ENCODE assay signal across 8 cellular contexts in genomic region chr1:183472488-183473285, GRCh38. TPM values are rescaled to one million over a fixed set of nuclear protein-coding genes. Genes with fewer than 3 reads are reported as not detected.
A peak's percentile ranks its signal among the peaks of the same experiment; 100 is the strongest.
DNase-seq lines count a peak whose midpoint lies in the region; ATAC-seq and TF ChIP-seq lines count a peak whose summit lies in the region.

SMG7 (plus strand) TSS chr1:183472499; CDS start chr1:183472621, 122 bp downstream.

- dilution Hi-C loops in mammary epithelial cell (cut with HindIII; ENCODE audit: low sequenced_read_pairs), result no loop called here

- H2AFZ ChIP-seq in mammary epithelial cell (ENCODE audit: low read depth, low read length), result peak within 1 kb of the TSS; percentile 91

- no peak for TF ChIP-seq CTCF in mammary epithelial cell (conservative IDR thresholded peaks at IDR 0.05 in 1 of 2, IDR thresholded peaks at IDR 0.05 in 1 of 2; ENCODE audit: extremely low read depth in 1 of 2, insufficient read depth in 1 of 2, low read depth in 1 of 2, low read length in 2 of 2)

- peaks cover 42% of the 10 kb centered on the region for H3K4me1 ChIP-seq in CD8-positive, alpha-beta memory T cell (ENCODE audit: insufficient read depth, low read length)
- H3K4me1 ChIP-seq in mammary epithelial cell (ENCODE audit: insufficient read depth, low read length), result peaks cover 25% of the 10 kb centered on the region

- no peaks in the 10 kb centered on the region for H3K9me3 ChIP-seq in CD8-positive, alpha-beta memory T cell (ENCODE audit: low read length)
- no peaks in the 10 kb centered on the region for H3K9me3 ChIP-seq in mammary epithelial cell (replicated peaks; ENCODE audit: insufficient read depth, low read length)

- intact Hi-C loops in mammary epithelial cell (cut with micrococcal nuclease), result loop anchor here (5.0 to 10.0 kb wide), 2 partner anchors 442 to 450 kb away; partner anchors contain the start of gene LAMC1

- H3K36me3 Mint-ChIP-seq in CD8-positive, alpha-beta memory T cell, result peaks cover 0 to 26% (median 0%) of the 10 kb centered on the region in 3 donors
- H3K36me3 Mint-ChIP-seq in T-helper 2 cell treated with Interferon-gamma antibody and Interleukin-4, amounts not matched to agents 5 μg/mL and 100 μg/mL, for 36 hours (ENCODE audit: low read depth), result peaks cover 8% of the 10 kb centered on the region

- H3K9ac ChIP-seq in mammary epithelial cell (ENCODE audit: insufficient read depth, low read length), result peak within 1 kb of the TSS; percentile 96

- peaks cover 54% of the 10 kb centered on the region for H3K79me2 ChIP-seq in mammary epithelial cell (ENCODE audit: insufficient read depth, low read length)

- peak; percentile 13 for ATAC-seq in GM19452 (IDR thresholded peaks at IDR 0.05; ENCODE audit: unreplicated experiment)

- H3K9me3 Mint-ChIP-seq in CD8-positive, alpha-beta memory T cell, result no peaks in the 10 kb centered on the region
- no peaks in the 10 kb centered on the region for H3K9me3 Mint-ChIP-seq in T-helper 2 cell treated with Interferon-gamma antibody and Interleukin-4, amounts not matched to agents 5 μg/mL and 100 μg/mL, for 36 hours

- peak in 4 of 5 donors; percentile 43 to 72 (median 54) for DNase-seq in CD8-positive, alpha-beta memory T cell
- peak; percentile 32 for DNase-seq in HT1080 (ENCODE audit: low read depth)
- no peak for DNase-seq in T-helper 2 cell treated with Interferon-gamma antibody and Interleukin-4, amounts not matched to agents 5 μg/mL and 100 μg/mL, for 36 hours (ENCODE audit: low spot score)
- DNase-seq in mammary epithelial cell, result peak; percentile 33
- peak; percentile 40 for DNase-seq in kidney tubule cell (ENCODE audit: low spot score)
- peak; percentile 0 to 21 for DNase-seq in stimulated activated CD4-positive, alpha-beta T cell treated with anti-CD3 and anti-CD28 coated beads, Interleukin-1b, Interleukin-23, amount 100 ng/mL, for 1 hour (ENCODE audit: low read depth in 2 of 2)
- no peak for DNase-seq in NCI-H1930 (lab: John Stamatoyannopoulos, UW)

- peak within 1 kb of the TSS; percentile 91 for H3K4me2 ChIP-seq in mammary epithelial cell (ENCODE audit: insufficient read depth, low read depth, low read length)

- peak within 1 kb of the TSS; percentile 96 to 100 (median 100) for H3K27ac Mint-ChIP-seq in CD8-positive, alpha-beta memory T cell
- H3K27ac Mint-ChIP-seq in T-helper 2 cell treated with Interferon-gamma antibody and Interleukin-4, amounts not matched to agents 5 μg/mL and 100 μg/mL, for 36 hours, result peak within 1 kb of the TSS; percentile 99

- H4K20me1 ChIP-seq in mammary epithelial cell (ENCODE audit: insufficient read depth, low read length), result no peaks in the 10 kb centered on the region

- WGBS in mammary epithelial cell (ENCODE audit: low coverage, missing lambda C conversion rate), result 0% methylated on average over 4 of the region's 72 CpGs

- peak within 1 kb of the TSS; percentile 99 for H3K27ac ChIP-seq in CD8-positive, alpha-beta memory T cell (ENCODE audit: low read depth, low read length)
- peak within 1 kb of the TSS; percentile 96 for H3K27ac ChIP-seq in mammary epithelial cell (ENCODE audit: insufficient read depth, low read depth, low read length)

- BruUV-seq in mammary epithelial cell (replicated peaks; lab: Mats Ljungman, UMichigan), result no TSS peak

- in situ Hi-C loops in mammary epithelial cell (cut with MboI; ENCODE audit: low sequenced_read_pairs in 2 of 2), result loop anchor here in 1 of 2 donors (5.0 kb wide), 1 partner anchor 160 kb away; no protein-coding TSS in a partner anchor

- H3K27me3 ChIP-seq in CD8-positive, alpha-beta memory T cell (ENCODE audit: insufficient read depth, low read length, poor library complexity, severe bottlenecking), result no peaks in the 10 kb centered on the region
- no peaks in the 10 kb centered on the region for H3K27me3 ChIP-seq in mammary epithelial cell (ENCODE audit: insufficient read depth, low read length)

- peaks cover 0 to 6% of the 10 kb centered on the region in 2 donors for H3K27me3 Mint-ChIP-seq in CD8-positive, alpha-beta memory T cell
- peaks cover under 1% of the 10 kb centered on the region for H3K27me3 Mint-ChIP-seq in T-helper 2 cell treated with Interferon-gamma antibody and Interleukin-4, amounts not matched to agents 5 μg/mL and 100 μg/mL, for 36 hours (ENCODE audit: low read depth)

- peaks cover 2% of the 10 kb centered on the region for H3K36me3 ChIP-seq in CD8-positive, alpha-beta memory T cell (ENCODE audit: insufficient read depth, low read length)
- H3K36me3 ChIP-seq in mammary epithelial cell (ENCODE audit: insufficient read depth, low read length), result no peaks in the 10 kb centered on the region

- POLR2A ChIA-PET in CD8-positive, alpha-beta memory T cell (lab: Charles Lee), result no interaction called here

- H3K4me3 ChIP-seq in CD8-positive, alpha-beta memory T cell (ENCODE audit: low read length), result peak within 1 kb of the TSS; percentile 95
- H3K4me3 ChIP-seq in mammary epithelial cell (replicated peaks in 1 of 3; ENCODE audit: insufficient read depth in 1 of 3, low read depth in 2 of 3, low read length in 3 of 3), result peak within 1 kb of the TSS; percentile 88 to 99 (median 99)

- peaks cover 27 to 30% (median 30%) of the 10 kb centered on the region in 3 donors for H3K4me1 Mint-ChIP-seq in CD8-positive, alpha-beta memory T cell
- H3K4me1 Mint-ChIP-seq in T-helper 2 cell treated with Interferon-gamma antibody and Interleukin-4, amounts not matched to agents 5 μg/mL and 100 μg/mL, for 36 hours (ENCODE audit: low read depth), result peaks cover 19% of the 10 kb centered on the region

- peak within 1 kb of the TSS; percentile 96 to 100 (median 99) for H3K4me3 Mint-ChIP-seq in CD8-positive, alpha-beta memory T cell
- H3K4me3 Mint-ChIP-seq in T-helper 2 cell treated with Interferon-gamma antibody and Interleukin-4, amounts not matched to agents 5 μg/mL and 100 μg/mL, for 36 hours, result peak within 1 kb of the TSS; percentile 96

- CTCF ChIA-PET in CD8-positive, alpha-beta memory T cell (lab: Charles Lee), result interaction anchor here (0.8 to 1.7 kb wide), 4 partner anchors 13 to 161 kb away, joined by 3 to 4 read pairs (median 3); no protein-coding TSS in a partner anchor
- CTCF ChIA-PET in mammary epithelial cell (lab: Charles Lee; ENCODE audit: low non-redundant PET), result no interaction called here

RNA-seq across cellular contexts. Expression of gene SMG7, which starts in this region (rescaled TPM):
- total RNA-seq in CD8-positive, alpha-beta memory T cell, result 10 to 100 TPM; 72.7 to 74.7 TPM
- 30.5 TPM for polyA plus RNA-seq in CD8-positive, alpha-beta memory T cell
- 14.3 and 19.0 TPM in 2 replicates for total RNA-seq in HT1080 (2014; rRNA removed; shearing (Covaris generic))
- 30.2 and 43.9 TPM in 2 replicates for polyA plus RNA-seq in HT1080 (2015; cell fraction: cytosol; rRNA removed)
- 40.1 and 44.4 TPM in 2 replicates for polyA plus RNA-seq in HT1080 (2015; cell fraction: nucleus; rRNA removed)
- total RNA-seq in mammary epithelial cell, result 10 to 100 TPM; 31.8 to 64.2 TPM
- polyA plus RNA-seq in mammary epithelial cell, result 37.7 TPM
- polyA minus RNA-seq in mammary epithelial cell, result 82.6 TPM

Comparison
In these comparisons a context has a peak if more than half of its experiments do, and no peak if none do; other contexts are left out.
1. DNase-seq: peak in CD8-positive, alpha-beta memory T cell (4 of 5), HT1080 (single experiment), mammary epithelial cell (single experiment), kidney tubule cell (single experiment) and stimulated activated CD4-positive, alpha-beta T cell treated with anti-CD3 and anti-CD28 coated beads, Interleukin-1b, Interleukin-23, amount 100 ng/mL, for 1 hour (2 of 2); none in T-helper 2 cell treated with Interferon-gamma antibody and Interleukin-4, amounts not matched to agents 5 μg/mL and 100 μg/mL, for 36 hours (single experiment) and NCI-H1930 (0 of 2).